1 cellular context compared by ENCODE assay signal in the genomic region with DNA sequence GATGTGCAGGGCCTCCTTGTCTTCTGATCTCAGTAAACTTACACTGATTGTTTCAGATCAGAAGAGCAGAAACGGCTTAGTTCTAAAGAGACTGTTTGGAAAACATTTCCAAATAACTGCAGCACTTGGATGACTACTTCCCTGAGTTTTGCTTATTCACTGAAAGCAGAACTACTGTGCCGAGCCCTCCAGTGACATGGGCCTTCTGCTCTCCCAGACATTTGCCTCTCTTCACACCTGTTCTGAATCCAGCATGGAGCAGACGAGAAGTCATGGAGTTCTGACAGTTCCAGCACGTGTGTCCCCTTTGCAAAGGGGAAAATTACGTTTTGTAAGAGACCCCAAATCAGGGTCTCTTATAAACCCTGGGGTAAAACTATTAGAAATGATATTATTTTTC.
TF ChIP-seq lines count a peak whose summit lies in the region.

No MANE protein-coding gene starts in this region.

TF ChIP-seq in GM23338, 12 proteins besides CTCF, POLR2A, EP300 and RAD21 (continued from another document):
- TF ChIP-seq, protein P1, sequence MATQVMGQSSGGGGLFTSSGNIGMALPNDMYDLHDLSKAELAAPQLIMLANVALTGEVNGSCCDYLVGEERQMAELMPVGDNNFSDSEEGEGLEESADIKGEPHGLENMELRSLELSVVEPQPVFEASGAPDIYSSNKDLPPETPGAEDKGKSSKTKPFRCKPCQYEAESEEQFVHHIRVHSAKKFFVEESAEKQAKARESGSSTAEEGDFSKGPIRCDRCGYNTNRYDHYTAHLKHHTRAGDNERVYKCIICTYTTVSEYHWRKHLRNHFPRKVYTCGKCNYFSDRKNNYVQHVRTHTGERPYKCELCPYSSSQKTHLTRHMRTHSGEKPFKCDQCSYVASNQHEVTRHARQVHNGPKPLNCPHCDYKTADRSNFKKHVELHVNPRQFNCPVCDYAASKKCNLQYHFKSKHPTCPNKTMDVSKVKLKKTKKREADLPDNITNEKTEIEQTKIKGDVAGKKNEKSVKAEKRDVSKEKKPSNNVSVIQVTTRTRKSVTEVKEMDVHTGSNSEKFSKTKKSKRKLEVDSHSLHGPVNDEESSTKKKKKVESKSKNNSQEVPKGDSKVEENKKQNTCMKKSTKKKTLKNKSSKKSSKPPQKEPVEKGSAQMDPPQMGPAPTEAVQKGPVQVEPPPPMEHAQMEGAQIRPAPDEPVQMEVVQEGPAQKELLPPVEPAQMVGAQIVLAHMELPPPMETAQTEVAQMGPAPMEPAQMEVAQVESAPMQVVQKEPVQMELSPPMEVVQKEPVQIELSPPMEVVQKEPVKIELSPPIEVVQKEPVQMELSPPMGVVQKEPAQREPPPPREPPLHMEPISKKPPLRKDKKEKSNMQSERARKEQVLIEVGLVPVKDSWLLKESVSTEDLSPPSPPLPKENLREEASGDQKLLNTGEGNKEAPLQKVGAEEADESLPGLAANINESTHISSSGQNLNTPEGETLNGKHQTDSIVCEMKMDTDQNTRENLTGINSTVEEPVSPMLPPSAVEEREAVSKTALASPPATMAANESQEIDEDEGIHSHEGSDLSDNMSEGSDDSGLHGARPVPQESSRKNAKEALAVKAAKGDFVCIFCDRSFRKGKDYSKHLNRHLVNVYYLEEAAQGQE (IDR thresholded peaks at IDR 0.05; ENCODE audit: unreplicated experiment): no peak
- TF ChIP-seq ZNF331 (CRISPR knock-in tag; IDR thresholded peaks at IDR 0.05; ENCODE audit: low read depth) (no peak), NANOG (IDR thresholded peaks at IDR 0.05; ENCODE audit: borderline replicate concordance) (no peak), CREB1 (CRISPR knock-in tag; IDR thresholded peaks at IDR 0.05; ENCODE audit: low read depth) (no peak)
